In genomic region chr11:836274-836673, GRCh38 we compare ENCODE assay signal across 22 cellular contexts. TPM values are rescaled to one million over a fixed set of nuclear protein-coding genes. Genes with fewer than 3 reads are reported as not detected.
A peak's percentile ranks its signal among the peaks of the same experiment; 100 is the strongest.
DNase-seq lines count a peak whose midpoint lies in the region; ATAC-seq and TF ChIP-seq lines count a peak whose summit lies in the region.
"Had no signal": no experiment of that assay in that cellular context is flagged by ENCODE, and none has a peak within 500 bp of the region (broad histone marks: within the 10 kb centered on the region; RNA-seq: fewer than 3 reads in every experiment).

No MANE protein-coding gene starts in this region.

- H3K27ac ChIP-seq in RWPE1 = peak overlapping the region; percentile 99
- H3K27ac ChIP-seq: cardiac muscle cell, foreskin keratinocyte, ovary, WERI-Rb-1 had no signal

- H3K9me3 Mint-ChIP-seq in neural crest cell = no peaks in the 10 kb centered on the region
- no peaks in the 10 kb centered on the region for H3K9me3 Mint-ChIP-seq in effector memory CD8-positive, alpha-beta T cell
- H3K9me3 Mint-ChIP-seq: CD8-positive, alpha-beta T cell; memory B cell; naive B cell had no signal

- peaks cover 15% of the 10 kb centered on the region for H3K27me3 Mint-ChIP-seq in neural crest cell (ENCODE audit: low read depth)
- H3K27me3 Mint-ChIP-seq in effector memory CD8-positive, alpha-beta T cell = peaks cover 0 to 6% of the 10 kb centered on the region in 2 donors
- H3K27me3 Mint-ChIP-seq: memory B cell had no signal

- no peak overlapping the region for H3K27ac Mint-ChIP-seq in neural crest cell (ENCODE audit: unreplicated experiment)
- peak overlapping the region in 1 of 2 donors; percentile 20 for H3K27ac Mint-ChIP-seq in effector memory CD8-positive, alpha-beta T cell
- H3K27ac Mint-ChIP-seq: CD8-positive, alpha-beta T cell; memory B cell; naive B cell had no signal

- CTCF ChIA-PET in RWPE1 (lab: Yijun Ruan, JAX) = no interaction called here

- no peak for ATAC-seq in effector memory CD8-positive, alpha-beta T cell (replicated peaks)
- ATAC-seq: CD8-positive, alpha-beta T cell; foreskin keratinocyte; PC-3; sciatic nerve had no signal

- no peak for TF ChIP-seq CTCF in RWPE1 (conservative IDR thresholded peaks at IDR 0.05; ENCODE audit: low read depth)
- TF ChIP-seq CTCF in neural crest cell (conservative IDR thresholded peaks at IDR 0.05) = no peak

- DNase-seq in RWPE1 (ENCODE audit: low spot score) (no peak), neural crest cell (ENCODE audit: low read depth, low spot score) (no peak), DMS79 (lab: John Stamatoyannopoulos, UW) (no peak)
- no peak for DNase-seq in effector memory CD8-positive, alpha-beta T cell
- DNase-seq: activated gamma-delta T cell; CD8-positive, alpha-beta T cell; foreskin keratinocyte; KG1; kidney glomerular epithelial cell; naive B cell; NCI-H187 treated with DMSO at 0.1 percent for 48 hours; NCI-H2227 treated with DMSO at 0.1 percent for 48 hours; NCI-H82; ovary; PC-3; stimulated activated CD4-positive, alpha-beta T cell treated with anti-CD3 and anti-CD28 coated beads, Interleukin-1b, Interleukin-23, amount 100 ng/mL, for 48 hours; stimulated activated naive CD4-positive, alpha-beta T cell treated with Interleukin-2 at 50 U/mL for 16 hours; transverse colon; WERI-Rb-1 had no signal

- POLR2A ChIA-PET in RWPE1 (lab: Yijun Ruan, JAX; ENCODE audit: low non-redundant PET) = no interaction called here

- peaks cover 17% of the 10 kb centered on the region for H3K4me1 Mint-ChIP-seq in neural crest cell
- peaks cover 17 to 33% of the 10 kb centered on the region in 2 donors for H3K4me1 Mint-ChIP-seq in effector memory CD8-positive, alpha-beta T cell (ENCODE audit: low read depth in 2 of 2)

- H3K36me3 Mint-ChIP-seq in neural crest cell (ENCODE audit: low read depth) = peaks cover 5% of the 10 kb centered on the region
- peaks cover 30% of the 10 kb centered on the region for H3K36me3 Mint-ChIP-seq in effector memory CD8-positive, alpha-beta T cell (ENCODE audit: insufficient read depth)
- H3K36me3 Mint-ChIP-seq: naive B cell had no signal

- H3K4me3 Mint-ChIP-seq in neural crest cell = peak overlapping the region; percentile 12
- no peak overlapping the region for H3K4me3 Mint-ChIP-seq in effector memory CD8-positive, alpha-beta T cell
- H3K4me3 Mint-ChIP-seq: CD8-positive, alpha-beta T cell; memory B cell had no signal

RNA-seq across cellular contexts. Expression of gene CD151, which starts 3.5 kb away (rescaled TPM):
- total RNA-seq in neural crest cell = 101 and 108 TPM in 2 replicates

RNA-seq across cellular contexts. Expression of gene POLR2L, which starts 6.1 kb away (rescaled TPM):
- 128 and 134 TPM in 2 replicates for total RNA-seq in neural crest cell

RNA-seq across cellular contexts. Expression of gene TSPAN4, which starts 6.4 kb away (rescaled TPM):
- 40.0 and 40.2 TPM in 2 replicates for total RNA-seq in neural crest cell

RNA-seq across cellular contexts. Expression of gene CRACR2B, which starts 8.6 kb away (rescaled TPM):
- total RNA-seq in neural crest cell = 1.6 and 2.7 TPM in 2 replicates

RNA-seq across cellular contexts. Expression of gene PNPLA2, which starts 17.6 kb away (rescaled TPM):
- 27.0 and 34.5 TPM in 2 replicates for total RNA-seq in neural crest cell
